In genomic region chr19:6767081-6767356, GRCh38 we compare ENCODE assay signal across 8 cellular contexts. TPM values are rescaled to one million over a fixed set of nuclear protein-coding genes. Genes with fewer than 3 reads are reported as not detected.
DNase-seq lines count a peak whose midpoint lies in the region; ATAC-seq and TF ChIP-seq lines count a peak whose summit lies in the region.

No MANE protein-coding gene starts in this region.

- peak overlapping the region; percentile 33 to 51 for H3K4me3 ChIP-seq in left lung

- no peak for TF ChIP-seq CTCF in left lung (IDR thresholded peaks at IDR 0.05)

- no peaks in the 10 kb centered on the region for H3K9me3 ChIP-seq in left lung

- ATAC-seq in HG03175 (IDR thresholded peaks at IDR 0.05; ENCODE audit: unreplicated experiment): peak; percentile 28
- peak; percentile 63 for ATAC-seq in activated CD8-positive, alpha-beta T cell treated with anti-CD3 and anti-CD28 coated beads, Interleukin-2, amount 10 ng/mL, durations not matched to agents 7 days and 5 days
- ATAC-seq in left lung: peak; percentile 49
- ATAC-seq in GM19467 (IDR thresholded peaks at IDR 0.05; ENCODE audit: unreplicated experiment): no peak

- no peaks in the 10 kb centered on the region for H3K27me3 Mint-ChIP-seq in activated CD4-positive, alpha-beta T cell treated with anti-CD3 and anti-CD28 coated beads, Interleukin-2, amount 10 ng/mL, durations not matched to agents 7 days and 5 days
- no peaks in the 10 kb centered on the region for H3K27me3 Mint-ChIP-seq in activated CD8-positive, alpha-beta T cell treated with anti-CD3 and anti-CD28 coated beads, Interleukin-2, amount 10 ng/mL, durations not matched to agents 7 days and 5 days (ENCODE audit: low read depth)

- peaks cover 0 to 1% of the 10 kb centered on the region in 2 donors for H3K36me3 ChIP-seq in left lung

- POLR2A ChIA-PET in activated CD4-positive, alpha-beta T cell treated with anti-CD3 and anti-CD28 coated beads, Interleukin-2, amount 10 ng/mL, durations not matched to agents 7 days and 5 days (lab: Charles Lee): no interaction called here
- POLR2A ChIA-PET in activated CD8-positive, alpha-beta T cell treated with anti-CD3 and anti-CD28 coated beads, Interleukin-2, amount 10 ng/mL, durations not matched to agents 7 days and 5 days (lab: Charles Lee): interaction anchor here (1.0 kb wide), 2 partner anchors 29 to 34 kb away, joined by 4 to 5 read pairs; no protein-coding TSS in a partner anchor

- peak overlapping the region; percentile 93 for H3K27ac Mint-ChIP-seq in activated CD4-positive, alpha-beta T cell treated with anti-CD3 and anti-CD28 coated beads, Interleukin-2, amount 10 ng/mL, durations not matched to agents 7 days and 5 days
- H3K27ac Mint-ChIP-seq in activated CD8-positive, alpha-beta T cell treated with anti-CD3 and anti-CD28 coated beads, Interleukin-2, amount 10 ng/mL, durations not matched to agents 7 days and 5 days: peak overlapping the region; percentile 91

- no peaks in the 10 kb centered on the region for H3K9me3 Mint-ChIP-seq in activated CD4-positive, alpha-beta T cell treated with anti-CD3 and anti-CD28 coated beads, Interleukin-2, amount 10 ng/mL, durations not matched to agents 7 days and 5 days
- H3K9me3 Mint-ChIP-seq in activated CD8-positive, alpha-beta T cell treated with anti-CD3 and anti-CD28 coated beads, Interleukin-2, amount 10 ng/mL, durations not matched to agents 7 days and 5 days (ENCODE audit: insufficient read depth): no peaks in the 10 kb centered on the region

- DNase-seq in activated CD4-positive, alpha-beta T cell treated with anti-CD3 and anti-CD28 coated beads, Interleukin-2, amount 10 ng/mL, durations not matched to agents 7 days and 5 days: peak; percentile 72
- DNase-seq in activated CD4-positive, alpha-beta T cell treated with anti-CD3 and anti-CD28 coated beads for 1 hour: no peak
- peak; percentile 75 for DNase-seq in activated CD8-positive, alpha-beta T cell treated with anti-CD3 and anti-CD28 coated beads, Interleukin-2, amount 10 ng/mL, durations not matched to agents 7 days and 5 days
- DNase-seq in left lung (no peak), hippocampal formation (lab: John Stamatoyannopoulos, UW) (no peak), KG1 (lab: John Stamatoyannopoulos, UW) (no peak)

- H3K27ac ChIP-seq in left lung: peak overlapping the region; percentile 41 to 86

- H3K4me1 Mint-ChIP-seq in activated CD4-positive, alpha-beta T cell treated with anti-CD3 and anti-CD28 coated beads, Interleukin-2, amount 10 ng/mL, durations not matched to agents 7 days and 5 days: peaks cover 55% of the 10 kb centered on the region
- peaks cover 55% of the 10 kb centered on the region for H3K4me1 Mint-ChIP-seq in activated CD8-positive, alpha-beta T cell treated with anti-CD3 and anti-CD28 coated beads, Interleukin-2, amount 10 ng/mL, durations not matched to agents 7 days and 5 days (ENCODE audit: low read depth)

- H3K4me1 ChIP-seq in left lung: peaks cover 10 to 47% of the 10 kb centered on the region in 2 donors

- peaks cover 4% of the 10 kb centered on the region for H3K36me3 Mint-ChIP-seq in activated CD4-positive, alpha-beta T cell treated with anti-CD3 and anti-CD28 coated beads, Interleukin-2, amount 10 ng/mL, durations not matched to agents 7 days and 5 days (ENCODE audit: low read depth)
- H3K36me3 Mint-ChIP-seq in activated CD8-positive, alpha-beta T cell treated with anti-CD3 and anti-CD28 coated beads, Interleukin-2, amount 10 ng/mL, durations not matched to agents 7 days and 5 days (ENCODE audit: low read depth): peaks cover 3% of the 10 kb centered on the region

- CTCF ChIA-PET in activated CD4-positive, alpha-beta T cell treated with anti-CD3 and anti-CD28 coated beads, Interleukin-2, amount 10 ng/mL, durations not matched to agents 7 days and 5 days (lab: Charles Lee): interaction anchor here (4.3 kb wide), 1 partner anchor 97 kb away, joined by 13 read pairs; no protein-coding TSS in a partner anchor
- CTCF ChIA-PET in activated CD8-positive, alpha-beta T cell treated with anti-CD3 and anti-CD28 coated beads, Interleukin-2, amount 10 ng/mL, durations not matched to agents 7 days and 5 days (lab: Charles Lee): interaction anchor here (3.8 kb wide), 1 partner anchor 29 kb away, joined by 25 read pairs; the partner anchor contains the start of gene GPR108

- H3K27me3 ChIP-seq in left lung: peaks cover 0 to 29% of the 10 kb centered on the region in 2 donors

- intact Hi-C loops in left lung (cut with DNase I): no loop called here

- H3K4me3 Mint-ChIP-seq in activated CD4-positive, alpha-beta T cell treated with anti-CD3 and anti-CD28 coated beads, Interleukin-2, amount 10 ng/mL, durations not matched to agents 7 days and 5 days: peak overlapping the region; percentile 89
- peak overlapping the region; percentile 88 for H3K4me3 Mint-ChIP-seq in activated CD8-positive, alpha-beta T cell treated with anti-CD3 and anti-CD28 coated beads, Interleukin-2, amount 10 ng/mL, durations not matched to agents 7 days and 5 days

RNA-seq across cellular contexts. Expression of gene SH2D3A, which starts 0.2 kb away (rescaled TPM):
- total RNA-seq in activated CD4-positive, alpha-beta T cell treated with anti-CD3 and anti-CD28 coated beads, Interleukin-2, amount 10 ng/mL, durations not matched to agents 7 days and 5 days: 10 to 100 TPM; 31.5 to 35.2 TPM
- total RNA-seq in activated CD8-positive, alpha-beta T cell treated with anti-CD3 and anti-CD28 coated beads, Interleukin-2, amount 10 ng/mL, durations not matched to agents 7 days and 5 days: 10 to 100 TPM; 28.2 to 28.5 TPM
- total RNA-seq in left lung: 10 to 100 TPM; 24.2 to 27.6 TPM

RNA-seq across cellular contexts. Expression of gene VAV1, which starts 5.5 kb away (rescaled TPM):
- total RNA-seq in activated CD4-positive, alpha-beta T cell treated with anti-CD3 and anti-CD28 coated beads, Interleukin-2, amount 10 ng/mL, durations not matched to agents 7 days and 5 days: 100 to 1,000 TPM; 123 to 132 TPM
- total RNA-seq in activated CD8-positive, alpha-beta T cell treated with anti-CD3 and anti-CD28 coated beads, Interleukin-2, amount 10 ng/mL, durations not matched to agents 7 days and 5 days: 100 to 1,000 TPM; 122 to 125 TPM
- 10 to 100 TPM; 11.5 to 51.3 TPM for total RNA-seq in left lung

RNA-seq across cellular contexts. Expression of gene TRIP10, which starts 27.5 kb away (rescaled TPM):
- 10 to 100 TPM; 11.1 to 11.2 TPM for total RNA-seq in activated CD4-positive, alpha-beta T cell treated with anti-CD3 and anti-CD28 coated beads, Interleukin-2, amount 10 ng/mL, durations not matched to agents 7 days and 5 days
- total RNA-seq in activated CD8-positive, alpha-beta T cell treated with anti-CD3 and anti-CD28 coated beads, Interleukin-2, amount 10 ng/mL, durations not matched to agents 7 days and 5 days: 10 to 100 TPM; 13.9 to 15.2 TPM
- 10 to 100 TPM; 62.3 to 75.3 TPM for total RNA-seq in left lung

RNA-seq across cellular contexts. Expression of gene GPR108, which starts 29.6 kb away (rescaled TPM):
- total RNA-seq in activated CD4-positive, alpha-beta T cell treated with anti-CD3 and anti-CD28 coated beads, Interleukin-2, amount 10 ng/mL, durations not matched to agents 7 days and 5 days: 10 to 100 TPM; 64.6 TPM
- total RNA-seq in activated CD8-positive, alpha-beta T cell treated with anti-CD3 and anti-CD28 coated beads, Interleukin-2, amount 10 ng/mL, durations not matched to agents 7 days and 5 days: 10 to 100 TPM; 76.7 to 85.6 TPM
- total RNA-seq in left lung: 10 to 100 TPM; 64.1 to 81.7 TPM

RNA-seq across cellular contexts. Expression of gene C3, which starts 46.6 kb away (rescaled TPM):
- total RNA-seq in activated CD4-positive, alpha-beta T cell treated with anti-CD3 and anti-CD28 coated beads, Interleukin-2, amount 10 ng/mL, durations not matched to agents 7 days and 5 days: not detected
- total RNA-seq in activated CD8-positive, alpha-beta T cell treated with anti-CD3 and anti-CD28 coated beads, Interleukin-2, amount 10 ng/mL, durations not matched to agents 7 days and 5 days: 1 to 10 TPM in 1 of 2 experiments, under 1 TPM in 1; 0.52 to 1.2 TPM
- 100 to 1,000 TPM; 748 to 881 TPM for total RNA-seq in left lung

Comparison
In these comparisons a context has a peak if more than half of its experiments do, and no peak if none do; other contexts are left out.
1. DNase-seq: peak in activated CD4-positive, alpha-beta T cell treated with anti-CD3 and anti-CD28 coated beads, Interleukin-2, amount 10 ng/mL, durations not matched to agents 7 days and 5 days (single experiment) and activated CD8-positive, alpha-beta T cell treated with anti-CD3 and anti-CD28 coated beads, Interleukin-2, amount 10 ng/mL, durations not matched to agents 7 days and 5 days (single experiment); none in activated CD4-positive, alpha-beta T cell treated with anti-CD3 and anti-CD28 coated beads for 1 hour (single experiment), left lung (0 of 2), hippocampal formation (0 of 2) and KG1 (single experiment).